20 cellular contexts compared by ENCODE assay signal in genomic region chr11:126398721-126399120, GRCh38.
"Had no signal": no experiment of that assay in that cellular context is flagged by ENCODE, and none has a peak within 500 bp of the region (broad histone marks: within the 10 kb centered on the region; RNA-seq: fewer than 3 reads in every experiment).

No MANE protein-coding gene starts in this region.

- H3K27ac Mint-ChIP-seq: naive thymus-derived CD4-positive, alpha-beta T cell; stimulated activated naive CD8-positive, alpha-beta T cell treated with anti-CD3 and anti-CD28 coated beads, Interleukin-15, Interleukin-2, amounts not matched to agents 100 ng/mL and 50 ng/mL, for 24 hours had no signal

- H3K36me3 Mint-ChIP-seq: natural killer cell treated with Interleukin-12 subunit alpha and Interleukin-12 subunit beta and Interleukin-15 and Interleukin-18, amount 100 ng/mL, for 72 hours had no signal

- H3K4me3 Mint-ChIP-seq: naive thymus-derived CD4-positive, alpha-beta T cell; natural killer cell treated with Interleukin-12 subunit alpha and Interleukin-12 subunit beta and Interleukin-15 and Interleukin-18, amount 100 ng/mL, for 72 hours; stimulated activated naive CD8-positive, alpha-beta T cell treated with anti-CD3 and anti-CD28 coated beads, Interleukin-15, Interleukin-2, amounts not matched to agents 100 ng/mL and 50 ng/mL, for 24 hours had no signal

- DNase-seq: heart right ventricle; islet precursor cell; left ventricle myocardium inferior; mesendoderm; midbrain; mucosa of descending colon; naive thymus-derived CD4-positive, alpha-beta T cell; nucleus accumbens; retina; right cardiac atrium; stimulated activated CD4-positive, alpha-beta T cell treated with anti-CD3 and anti-CD28 coated beads, Interleukin-12 subunit alpha, Interleukin-12 subunit beta, amount 100 ng/mL, for 4 hours; stimulated activated CD4-positive, alpha-beta T cell treated with anti-CD3 and anti-CD28 coated beads, Interleukin-15, amount 100 ng/mL, for 24 hours; stimulated activated CD4-positive, alpha-beta T cell treated with anti-CD3 and anti-CD28 coated beads, Interleukin-2, amount 100 ng/mL, for 24 hours; stimulated activated CD4-positive, alpha-beta T cell treated with anti-CD3 and anti-CD28 coated beads, Interleukin-4, amount 100 ng/mL, for 1 hour; stimulated activated naive CD4-positive, alpha-beta T cell; upper lobe of left lung had no signal

- H3K27me3 Mint-ChIP-seq: naive thymus-derived CD4-positive, alpha-beta T cell; natural killer cell treated with Interleukin-12 subunit alpha and Interleukin-12 subunit beta and Interleukin-15 and Interleukin-18, amount 100 ng/mL, for 72 hours; stimulated activated naive CD8-positive, alpha-beta T cell treated with anti-CD3 and anti-CD28 coated beads, Interleukin-15, Interleukin-2, amounts not matched to agents 100 ng/mL and 50 ng/mL, for 24 hours had no signal

- H3K9me3 Mint-ChIP-seq: naive thymus-derived CD4-positive, alpha-beta T cell; natural killer cell treated with Interleukin-12 subunit alpha and Interleukin-12 subunit beta and Interleukin-15 and Interleukin-18, amount 100 ng/mL, for 72 hours; stimulated activated naive CD8-positive, alpha-beta T cell treated with anti-CD3 and anti-CD28 coated beads, Interleukin-15, Interleukin-2, amounts not matched to agents 100 ng/mL and 50 ng/mL, for 24 hours had no signal

- ATAC-seq: heart right ventricle; mucosa of descending colon; naive thymus-derived CD4-positive, alpha-beta T cell; natural killer cell treated with Interleukin-12 subunit alpha and Interleukin-12 subunit beta and Interleukin-15 and Interleukin-18, amount 100 ng/mL, for 72 hours; pancreas; right cardiac atrium; sciatic nerve had no signal
